In genomic region chr2:197042613-197043248, GRCh38 we compare ENCODE assay signal across 12 cellular contexts.
DNase-seq lines count a peak whose midpoint lies in the region; ATAC-seq and TF ChIP-seq lines count a peak whose summit lies in the region.
"Had no signal": no experiment of that assay in that cellular context is flagged by ENCODE, and none has a peak within 500 bp of the region (broad histone marks: within the 10 kb centered on the region; RNA-seq: fewer than 3 reads in every experiment).

No MANE protein-coding gene starts in this region.

- no peak overlapping the region for H3K4me3 Mint-ChIP-seq in neural progenitor cell
- H3K4me3 Mint-ChIP-seq: type B pancreatic cell had no signal

- H3K9me3 Mint-ChIP-seq in neural progenitor cell: no peaks in the 10 kb centered on the region
- H3K9me3 Mint-ChIP-seq: type B pancreatic cell had no signal

- H3K27me3 ChIP-seq in neural progenitor cell: no peaks in the 10 kb centered on the region

- H3F3A ChIP-seq in neural progenitor cell (ENCODE audit: low read depth): no peaks in the 10 kb centered on the region

- H3K4me2 ChIP-seq in neural progenitor cell: no peak overlapping the region

- no peak overlapping the region for H3K9ac ChIP-seq in neural progenitor cell

- no peaks in the 10 kb centered on the region for H3K79me2 ChIP-seq in neural progenitor cell (ENCODE audit: low read depth)

- H3K27ac ChIP-seq in neural progenitor cell: no peak overlapping the region

- no peaks in the 10 kb centered on the region for H3K9me3 ChIP-seq in neural progenitor cell (ENCODE audit: low read depth)

- peaks cover 11% of the 10 kb centered on the region for H3K4me1 ChIP-seq in neural progenitor cell

- no peaks in the 10 kb centered on the region for H3K36me3 ChIP-seq in neural progenitor cell

- peaks cover 13% of the 10 kb centered on the region for H3K4me1 Mint-ChIP-seq in neural progenitor cell

- peak overlapping the region; percentile 23 for H2AFZ ChIP-seq in neural progenitor cell (replicated peaks)

- DNase-seq in activated T-cell treated with anti-CD3 and anti-CD28 coated beads, Interleukin-2, amount 50 U/mL, for 48 hours: peak; percentile 31 to 35
- DNase-seq in activated T-cell treated with anti-CD3 and anti-CD28 coated beads, Interleukin-2, amount 50 U/mL, for 1 hour: no peak
- DNase-seq in NCI-H774 (lab: John Stamatoyannopoulos, UW): peak; percentile 68
- DNase-seq in neural progenitor cell (ENCODE audit: low spot score): no peak
- DNase-seq in AG08396 (ENCODE audit: low spot score): no peak
- no peak for DNase-seq in activated gamma-delta T cell (lab: John Stamatoyannopoulos, UW)

- no peaks in the 10 kb centered on the region for H4K20me1 ChIP-seq in neural progenitor cell (ENCODE audit: low read depth)

- H3K36me3 Mint-ChIP-seq in neural progenitor cell: no peaks in the 10 kb centered on the region
- H3K36me3 Mint-ChIP-seq: type B pancreatic cell had no signal

- no peak for TF ChIP-seq CTCF in neural progenitor cell (IDR thresholded peaks at IDR 0.05)

- ATAC-seq in GM21723 (IDR thresholded peaks at IDR 0.05; ENCODE audit: unreplicated experiment): peak; percentile 66
- ATAC-seq in GM21737 (IDR thresholded peaks at IDR 0.05; ENCODE audit: unreplicated experiment): no peak
- ATAC-seq: esophagus mucosa, Right ventricle myocardium inferior, sciatic nerve had no signal

- H3K27me3 Mint-ChIP-seq in neural progenitor cell (ENCODE audit: insufficient read depth, low read depth): peaks cover 3% of the 10 kb centered on the region
- H3K27me3 Mint-ChIP-seq: type B pancreatic cell had no signal

- H3K4me3 ChIP-seq in neural progenitor cell: no peak overlapping the region

- H3K27ac Mint-ChIP-seq in neural progenitor cell: no peak overlapping the region
- H3K27ac Mint-ChIP-seq: type B pancreatic cell had no signal

Comparison
In these comparisons a context has a peak if more than half of its experiments do, and no peak if none do; other contexts are left out.
1. DNase-seq: peak in activated T-cell treated with anti-CD3 and anti-CD28 coated beads, Interleukin-2, amount 50 U/mL, for 48 hours (2 of 2) and NCI-H774 (single experiment); none in activated T-cell treated with anti-CD3 and anti-CD28 coated beads, Interleukin-2, amount 50 U/mL, for 1 hour (single experiment), neural progenitor cell (single experiment), AG08396 (single experiment) and activated gamma-delta T cell (single experiment).